In genomic region chr17:66431910-66432309, GRCh38 we compare ENCODE assay signal across 14 cellular contexts.
DNase-seq lines count a peak whose midpoint lies in the region; ATAC-seq, FAIRE-seq and TF ChIP-seq lines count a peak whose summit lies in the region.
"Had no signal": no experiment of that assay in that cellular context is flagged by ENCODE, and none has a peak within 500 bp of the region (broad histone marks: within the 10 kb centered on the region; RNA-seq: fewer than 3 reads in every experiment).

No MANE protein-coding gene starts in this region.

- intact Hi-C loops in vagina (cut with DNase I), result no loop called here
- intact Hi-C loops in upper lobe of right lung (cut with DNase I), result no loop called here

- in situ Hi-C loops in astrocyte of the spinal cord (cut with HindIII; ENCODE audit: low sequenced_read_pairs), result no loop called here

- no peak for TF ChIP-seq POLR2A in vagina (IDR thresholded peaks at IDR 0.05)

- peaks cover 9% of the 10 kb centered on the region for H3K4me1 ChIP-seq in hepatocyte (ENCODE audit: insufficient read depth)
- peaks cover 40% of the 10 kb centered on the region for H3K4me1 ChIP-seq in vagina
- peaks cover 22% of the 10 kb centered on the region for H3K4me1 ChIP-seq in upper lobe of right lung
- H3K4me1 ChIP-seq: pancreas had no signal

- peak overlapping the region; percentile 22 for H3K27ac ChIP-seq in hepatocyte
- H3K27ac ChIP-seq in vagina, result peak overlapping the region; percentile 66
- H3K27ac ChIP-seq in upper lobe of right lung, result no peak overlapping the region
- H3K27ac ChIP-seq: cardiac muscle cell, pancreas had no signal

- no peak for TF ChIP-seq CTCF in astrocyte of the spinal cord (IDR thresholded peaks at IDR 0.05; ENCODE audit: low read depth, low read length)
- TF ChIP-seq CTCF in hepatocyte (IDR thresholded peaks at IDR 0.05; ENCODE audit: poor library complexity), result no peak
- TF ChIP-seq CTCF in vagina (IDR thresholded peaks at IDR 0.05), result no peak
- no peak for TF ChIP-seq CTCF in upper lobe of right lung (IDR thresholded peaks at IDR 0.05)

- H3K27me3 ChIP-seq in hepatocyte, result no peaks in the 10 kb centered on the region
- H3K27me3 ChIP-seq in vagina, result no peaks in the 10 kb centered on the region
- H3K27me3 ChIP-seq in upper lobe of right lung, result no peaks in the 10 kb centered on the region
- H3K27me3 ChIP-seq: cardiac muscle cell, pancreas had no signal

- no peaks in the 10 kb centered on the region for H4K20me1 ChIP-seq in hepatocyte (ENCODE audit: insufficient read depth, poor library complexity, severe bottlenecking)

- H3K4me2 ChIP-seq in hepatocyte, result no peak overlapping the region

- FAIRE-seq in GM19239 (lab: Jason Lieb, UNC), result no peak
- FAIRE-seq: pancreas had no signal

- no peaks in the 10 kb centered on the region for H3K9me3 ChIP-seq in hepatocyte (ENCODE audit: low read depth)
- H3K9me3 ChIP-seq in vagina, result no peaks in the 10 kb centered on the region
- H3K9me3 ChIP-seq in upper lobe of right lung, result no peaks in the 10 kb centered on the region
- H3K9me3 ChIP-seq: pancreas had no signal

- no peaks in the 10 kb centered on the region for H3K36me3 ChIP-seq in hepatocyte (replicated peaks; ENCODE audit: insufficient read depth, low read depth)
- no peaks in the 10 kb centered on the region for H3K36me3 ChIP-seq in vagina
- no peaks in the 10 kb centered on the region for H3K36me3 ChIP-seq in upper lobe of right lung
- H3K36me3 ChIP-seq: cardiac muscle cell, pancreas had no signal

- ATAC-seq in HG03520 (IDR thresholded peaks at IDR 0.05; ENCODE audit: unreplicated experiment) (no peak), upper lobe of right lung (no peak)

- H3K4me3 ChIP-seq in astrocyte of the spinal cord (ENCODE audit: low read depth, low read length) (no peak overlapping the region), hepatocyte (no peak overlapping the region), vagina (no peak overlapping the region), upper lobe of right lung (no peak overlapping the region)
- H3K4me3 ChIP-seq: cardiac muscle cell, pancreas had no signal

- 81% methylated on average over 5 of the region's 5 CpGs for WGBS in hepatocyte (ENCODE audit: low lambda C conversion rate, missing lambda C conversion rate)

- H2AFZ ChIP-seq in hepatocyte, result no peak overlapping the region

- H3K9me2 ChIP-seq in hepatocyte (replicated peaks; ENCODE audit: insufficient read depth), result no peaks in the 10 kb centered on the region

- DNase-seq in SKM-1 treated with dmso at 0.1 percent for 144 hours (lab: John Stamatoyannopoulos, UW; ENCODE audit: unreplicated experiment), result peak; percentile 5
- no peak for DNase-seq in SKM-1 (lab: John Stamatoyannopoulos, UW; ENCODE audit: unreplicated experiment)
- DNase-seq in astrocyte of the spinal cord (ENCODE audit: low read depth, low spot score), result peak; percentile 87
- DNase-seq in hepatocyte (ENCODE audit: low spot score), result no peak
- DNase-seq in vagina (ENCODE audit: extremely low spot score in 2 of 2), result no peak
- no peak for DNase-seq in upper lobe of right lung
- no peak for DNase-seq in GM19239 (ENCODE audit: insufficient read length, low spot score)
- DNase-seq: 8988T; activated CD4-positive, alpha-beta T cell treated with anti-CD3 and anti-CD28 coated beads, Interleukin-2, amount 10 ng/mL, durations not matched to agents 7 days and 5 days; NCI-H1417 treated with DMSO at 0.1 percent for 48 hours; OCI-M1; pancreas had no signal

- peaks cover 55% of the 10 kb centered on the region for H3K79me2 ChIP-seq in hepatocyte

Comparison
In these comparisons a context has a peak if more than half of its experiments do, and no peak if none do; other contexts are left out.
1. DNase-seq: peak in SKM-1 treated with dmso at 0.1 percent for 144 hours (single experiment) and astrocyte of the spinal cord (single experiment); none in SKM-1 (single experiment), hepatocyte (single experiment), vagina (0 of 2), upper lobe of right lung (single experiment) and GM19239 (single experiment).